Comparison of ENCODE assay signal across 1 cellular context in the genomic region with DNA sequence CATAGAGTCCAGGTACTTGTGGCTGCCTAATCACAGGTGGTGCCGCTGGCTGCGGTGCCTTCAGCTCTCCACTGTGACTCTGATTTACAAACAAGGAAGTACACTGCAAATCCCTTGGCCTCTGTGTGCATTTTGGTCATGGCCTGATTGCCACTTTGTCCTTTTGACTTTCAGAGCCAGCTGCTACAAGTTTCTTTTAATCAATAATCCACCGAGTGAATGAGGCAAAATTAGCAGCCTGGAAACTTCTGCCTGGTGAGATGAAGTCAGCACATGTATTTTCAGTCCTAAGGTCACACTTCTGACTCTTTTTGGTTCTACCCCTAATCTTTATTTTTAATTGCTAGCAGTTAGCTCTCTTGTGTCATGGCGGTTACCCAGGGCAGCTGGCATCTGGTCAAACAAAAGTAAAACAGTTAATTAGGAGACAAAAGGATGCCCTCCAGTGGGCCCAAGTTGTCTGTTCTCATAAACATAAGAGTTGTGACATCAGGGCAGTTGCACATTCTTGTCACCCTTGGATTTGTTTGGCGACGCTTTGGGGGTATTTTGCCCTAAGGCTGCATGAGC.
TF ChIP-seq lines count a peak whose summit lies in the region.

No MANE protein-coding gene starts in this region.

TF ChIP-seq in HCT116, 20 proteins besides CTCF, POLR2A, EP300 and RAD21 (continued from another document):
- TF ChIP-seq YY1 (IDR thresholded peaks at IDR 0.05; ENCODE audit: extremely low read depth, insufficient replicate concordance, low read depth, low read length) (no peak), ZNF274 (IDR thresholded peaks at IDR 0.05; ENCODE audit: low read depth, low read length) (no peak), SIN3A (IDR thresholded peaks at IDR 0.05; ENCODE audit: low read depth) (no peak), SRF (IDR thresholded peaks at IDR 0.05; ENCODE audit: low read depth) (no peak)
